ENCODE assay signal across 21 cellular contexts in genomic region chr17:57937492-57937891, GRCh38. TPM values are rescaled to one million over a fixed set of nuclear protein-coding genes. Genes with fewer than 3 reads are reported as not detected.
DNase-seq lines count a peak whose midpoint lies in the region; ATAC-seq and TF ChIP-seq lines count a peak whose summit lies in the region.
"Had no signal": no experiment of that assay in that cellular context is flagged by ENCODE, and none has a peak within 500 bp of the region (broad histone marks: within the 10 kb centered on the region; RNA-seq: fewer than 3 reads in every experiment).

No MANE protein-coding gene starts in this region.

- H3K23ac ChIP-seq in mesendoderm (ENCODE audit: low read length) = no peak overlapping the region

- H3K27ac Mint-ChIP-seq in HFFc6 = peak overlapping the region; percentile 98
- H3K27ac Mint-ChIP-seq in brain = peak overlapping the region in 3 of 5 experiments; percentile 75 to 98 (median 98)

- H3K36me3 ChIP-seq in stomach smooth muscle (ENCODE audit: control insufficient read depth in 2 of 2, insufficient read depth in 2 of 2, low read length in 2 of 2) (no peaks in the 10 kb centered on the region), mesendoderm (ENCODE audit: control insufficient read depth, insufficient read depth, low read length) (no peaks in the 10 kb centered on the region)
- H3K36me3 ChIP-seq: thoracic aorta had no signal

- peaks cover 6% of the 10 kb centered on the region for H3K79me1 ChIP-seq in mesendoderm (ENCODE audit: low read length)

- H2BK120ac ChIP-seq in mesendoderm (ENCODE audit: low read depth, low read length) = no peak overlapping the region

- no peak overlapping the region for H3K4me2 ChIP-seq in mesendoderm (ENCODE audit: low read length)

- H3K36me3 Mint-ChIP-seq in HFFc6 (ENCODE audit: low read depth) (0 out of 2 replicates have a peak, but pooled peaks cover 4% of the 10 kb centered on the region), brain (no peaks in the 10 kb centered on the region)
- H3K36me3 Mint-ChIP-seq: CD8-positive, alpha-beta memory T cell; naive thymus-derived CD4-positive, alpha-beta T cell had no signal

- no peak for TF ChIP-seq CTCF in HFFc6 (IDR thresholded peaks at IDR 0.05)
- TF ChIP-seq CTCF in brain (conservative IDR thresholded peaks at IDR 0.05) = no peak

- H3K56ac ChIP-seq in mesendoderm (ENCODE audit: low read length) = no peak overlapping the region

- no peak overlapping the region for H3K4me3 ChIP-seq in stomach smooth muscle (ENCODE audit: low read length in 2 of 2)
- no peak overlapping the region for H3K4me3 ChIP-seq in mesendoderm (ENCODE audit: low read length)
- H3K4me3 ChIP-seq: thoracic aorta had no signal

- H3K4me1 ChIP-seq in stomach smooth muscle (ENCODE audit: control insufficient read depth, insufficient read depth, low read length) = peaks cover 92% of the 10 kb centered on the region
- H3K4me1 ChIP-seq in mesendoderm (ENCODE audit: control insufficient read depth, low read depth, low read length) = peaks cover 8% of the 10 kb centered on the region

- no peak overlapping the region for H3K4me3 Mint-ChIP-seq in HFFc6
- H3K4me3 Mint-ChIP-seq in brain = no peak overlapping the region
- H3K4me3 Mint-ChIP-seq: CD8-positive, alpha-beta memory T cell; naive thymus-derived CD4-positive, alpha-beta T cell had no signal

- DNase-seq in HFFc6 (no peak), OCI-M2 (lab: John Stamatoyannopoulos, UW; ENCODE audit: unreplicated experiment) (no peak), mesendoderm (no peak)
- DNase-seq in activated T-cell treated with anti-CD3 and anti-CD28 coated beads, Interleukin-2, amount 50 U/mL, for 48 hours = no peak
- DNase-seq: activated CD4-positive, alpha-beta T cell treated with anti-CD3 and anti-CD28 coated beads for 1 hour; activated naive CD4-positive, alpha-beta T cell treated with Interleukin-2 at 50 U/mL for 16 hours; activated T-cell treated with anti-CD3 and anti-CD28 coated beads, Interleukin-2, amount 50 U/mL, for 1 hour; CD8-positive, alpha-beta memory T cell; central memory CD4-positive, alpha-beta T cell; DMS79; foreskin fibroblast; islet precursor cell; Kasumi-1; naive thymus-derived CD4-positive, alpha-beta T cell; NCI-H1694 treated with DMSO at 0.1 percent for 48 hours had no signal

- no peak overlapping the region for H3K18ac ChIP-seq in mesendoderm (ENCODE audit: low read length)

- no peak overlapping the region for H2BK15ac ChIP-seq in mesendoderm (replicated peaks; ENCODE audit: low read depth)

- WGBS in mesendoderm (ENCODE audit: extremely low coverage, insufficient coverage, low lambda C conversion rate) = no CpG with 5 or more reads among the region's 2 CpGs

- no peak overlapping the region for H4K5ac ChIP-seq in mesendoderm (ENCODE audit: low read length)

- H3K4me1 Mint-ChIP-seq in HFFc6 (ENCODE audit: low read depth) = peaks cover 64% of the 10 kb centered on the region
- H3K4me1 Mint-ChIP-seq in brain = peaks cover 87% of the 10 kb centered on the region

- no peak overlapping the region for H4K8ac ChIP-seq in mesendoderm (ENCODE audit: low read depth, low read length)

- H2AK5ac ChIP-seq in mesendoderm (ENCODE audit: low read length) = no peak overlapping the region

- no peaks in the 10 kb centered on the region for H3K9me3 ChIP-seq in stomach smooth muscle (ENCODE audit: control insufficient read depth in 2 of 2, low read length in 2 of 2)
- H3K9me3 ChIP-seq: thoracic aorta had no signal

- H3K27me3 Mint-ChIP-seq in HFFc6 (ENCODE audit: insufficient read depth) (no peaks in the 10 kb centered on the region; the same call in 1 of the 2 replicates), brain (peaks cover 5% of the 10 kb centered on the region)

- H3K9ac ChIP-seq in stomach smooth muscle (ENCODE audit: low read length in 2 of 2) (no peak overlapping the region), mesendoderm (ENCODE audit: low read length) (no peak overlapping the region)

- H3K9me3 Mint-ChIP-seq in HFFc6 (no peaks in the 10 kb centered on the region), brain (peaks cover 0 to 4% (median 0%) of the 10 kb centered on the region in 5 experiments)
- H3K9me3 Mint-ChIP-seq: CD8-positive, alpha-beta memory T cell; naive thymus-derived CD4-positive, alpha-beta T cell had no signal

- no peak overlapping the region for H2BK5ac ChIP-seq in mesendoderm (ENCODE audit: low read length)

- no peak for ATAC-seq in HG02759 (IDR thresholded peaks at IDR 0.05; ENCODE audit: unreplicated experiment)
- ATAC-seq: naive thymus-derived CD4-positive, alpha-beta T cell had no signal

- H3K27ac ChIP-seq in layer of hippocampus (ENCODE audit: low read depth, low read length) (peak overlapping the region; percentile 100), stomach smooth muscle (ENCODE audit: low read length) (peak overlapping the region; percentile 99), mesendoderm (ENCODE audit: low read depth, low read length) (no peak overlapping the region)
- H3K27ac ChIP-seq: epithelial cell of prostate had no signal

- no peaks in the 10 kb centered on the region for H3K79me2 ChIP-seq in mesendoderm (ENCODE audit: control insufficient read depth, insufficient read depth, low read length)

- no peak overlapping the region for H3K4ac ChIP-seq in mesendoderm (ENCODE audit: low read depth, low read length)

- no peaks in the 10 kb centered on the region for H3K27me3 ChIP-seq in layer of hippocampus (ENCODE audit: control insufficient read depth, insufficient read depth, low read length)
- no peaks in the 10 kb centered on the region for H3K27me3 ChIP-seq in stomach smooth muscle (ENCODE audit: control insufficient read depth in 1 of 2, insufficient read depth in 2 of 2, low read length in 2 of 2)
- H3K27me3 ChIP-seq in mesendoderm (ENCODE audit: insufficient read depth, low read length, poor library complexity) = no peaks in the 10 kb centered on the region

RNA-seq across cellular contexts. Expression of gene CUEDC1, which starts 17.7 kb away (rescaled TPM):
- 10 to 100 TPM; 34.0 to 41.0 (median 34.9) TPM for total RNA-seq in HFFc6 (2021; fragmentation: NEBNext Ultra II Directional; extraction: Animal tissue kit (Norgen Biotek cat#: 25700))
- 97.8 TPM for polyA plus RNA-seq in brain (ENCODE audit: insufficient read depth, low read depth, low replicate concordance)
- polyA plus RNA-seq in mesendoderm (2013, experiment 1 of 2) = 7.0 TPM
- 7.6 TPM for polyA plus RNA-seq in mesendoderm (2013, experiment 2 of 2)
- polyA plus RNA-seq: CD8-positive, alpha-beta memory T cell; naive thymus-derived CD4-positive, alpha-beta T cell had no signal

RNA-seq across cellular contexts. Expression of gene VEZF1, which starts 50.6 kb away (rescaled TPM):
- total RNA-seq in HFFc6 (2021; fragmentation: NEBNext Ultra II Directional; extraction: Animal tissue kit (Norgen Biotek cat#: 25700)) = 10 to 100 TPM; 41.7 to 56.5 (median 51.8) TPM
- polyA plus RNA-seq in brain (ENCODE audit: insufficient read depth, low read depth, low replicate concordance) = 72.5 TPM
- 43.9 TPM for polyA plus RNA-seq in mesendoderm (2013, experiment 1 of 2)
- polyA plus RNA-seq in mesendoderm (2013, experiment 2 of 2) = 44.0 TPM
